ENCODE assay signal across 8 cellular contexts in the genomic region with DNA sequence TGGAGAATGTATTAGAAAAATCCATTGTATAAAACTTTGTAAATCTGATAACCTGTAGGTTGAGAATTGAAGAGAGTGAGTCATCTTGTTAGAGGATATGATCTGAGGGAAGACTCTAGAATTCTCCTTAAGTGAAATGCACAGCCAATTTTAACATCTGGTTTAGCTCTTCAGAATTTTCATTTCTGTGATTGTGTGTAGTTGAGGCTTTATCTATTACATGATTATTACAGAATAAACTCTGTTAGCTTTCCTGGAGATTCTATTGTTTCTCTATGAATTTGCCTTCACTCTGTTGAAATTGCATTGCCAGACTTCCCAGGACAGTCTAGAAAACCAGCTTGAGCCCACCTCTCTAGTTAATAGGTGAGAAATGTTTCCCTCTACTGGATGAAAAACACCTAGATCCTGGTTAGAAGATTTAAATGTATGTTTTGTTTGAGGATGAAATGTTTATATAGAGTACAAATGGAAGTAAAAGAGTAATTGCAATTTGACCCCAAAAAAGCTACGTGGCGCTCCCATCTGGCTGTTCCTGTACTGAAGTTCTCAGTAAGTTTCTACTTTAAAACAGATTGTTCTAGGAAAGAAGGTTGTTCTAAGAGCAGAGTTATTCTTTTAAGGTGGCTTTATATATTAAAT. TPM values are rescaled to one million over a fixed set of nuclear protein-coding genes. Genes with fewer than 3 reads are reported as not detected.
A peak's percentile ranks its signal among the peaks of the same experiment; 100 is the strongest.
DNase-seq lines count a peak whose midpoint lies in the region; ATAC-seq, FAIRE-seq and TF ChIP-seq lines count a peak whose summit lies in the region.

No MANE protein-coding gene starts in this region.

- CTCF ChIA-PET in HepG2 (lab: Yijun Ruan, JAX; ENCODE audit: low intra/inter-chr PET ratio, low total read pairs): interaction anchor here (1.4 kb wide), 1 partner anchor 393 kb away, joined by 5 read pairs; no protein-coding TSS in a partner anchor

- H3K4me3 ChIP-seq in MM.1S (ENCODE audit: low read length): peak overlapping the region; percentile 77
- peak overlapping the region; percentile 78 to 88 (median 80); a peak in 5 of 6 replicates for H3K4me3 ChIP-seq in HepG2 (replicated peaks in 1 of 3; ENCODE audit: insufficient read depth in 1 of 3, low read depth in 2 of 3, low read length in 3 of 3)
- H3K4me3 ChIP-seq in aorta (ENCODE audit: low read length in 2 of 2): peak overlapping the region; percentile 100

- no TSS peak for BruUV-seq in HepG2 (replicated peaks; lab: Mats Ljungman, UMichigan)

- peak overlapping the region; percentile 89 for H3K4me2 ChIP-seq in MM.1S (ENCODE audit: low read depth, low read length)
- peak overlapping the region; percentile 64 for H3K4me2 ChIP-seq in HepG2 (ENCODE audit: low read depth, low read length)

- H3K9ac ChIP-seq in MM.1S (ENCODE audit: low read length): peak overlapping the region; percentile 86; the same call in 1 of the 2 replicates
- H3K9ac ChIP-seq in HepG2 (ENCODE audit: insufficient read depth, low read depth, low read length): peak overlapping the region; percentile 81

- peak; percentile 44; the same call in 1 of the 2 replicates for TF ChIP-seq RAD21 in HepG2 (CRISPR knock-in tag; IDR thresholded peaks at IDR 0.05)

- TF ChIP-seq EP300 in HepG2 (IDR thresholded peaks at IDR 0.05; ENCODE audit: low read depth in 2 of 2, low read length in 2 of 2) (no peak), HepG2 (CRISPR knock-in tag; IDR thresholded peaks at IDR 0.05; ENCODE audit: borderline replicate concordance) (no peak)

- no peaks in the 10 kb centered on the region for H3K27me3 ChIP-seq in MM.1S (replicated peaks; ENCODE audit: insufficient read depth, low read length)
- H3K27me3 ChIP-seq in HepG2 (ENCODE audit: control insufficient read depth in 1 of 2, insufficient read depth in 2 of 2, low read length in 2 of 2): no peaks in the 10 kb centered on the region; a peak in 1 of 5 replicates
- H3K27me3 ChIP-seq in aorta (ENCODE audit: control insufficient read depth in 1 of 2, insufficient read depth in 2 of 2, low read length in 1 of 2): no peaks in the 10 kb centered on the region

- peak overlapping the region; percentile 61; the same call in 1 of the 2 replicates for H3K27ac ChIP-seq in MM.1S (ENCODE audit: low read length)
- H3K27ac ChIP-seq in HepG2 (ENCODE audit: extremely low read length, insufficient read depth, low read length): peak overlapping the region; percentile 64
- no peak overlapping the region for H3K27ac ChIP-seq in aorta (ENCODE audit: low read depth in 1 of 2, low read length in 2 of 2)

- in situ Hi-C loops in HepG2 (cut with HindIII; ENCODE audit: extremely low pct_ligation_motif_present, low pct_unique_long_range_greater_than_20kb): loop anchor here (25.0 kb wide), 1 partner anchor 243 kb away; no protein-coding TSS in a partner anchor

- TF ChIP-seq POLR2A in HepG2 (IDR thresholded peaks at IDR 0.05; ENCODE audit: insufficient read depth in 1 of 2, low read depth in 2 of 2, low read length in 2 of 2): no peak

- WGBS in HepG2 (ENCODE audit: low lambda C conversion rate): 4% methylated on average over 2 of the region's 2 CpGs
- WGBS in aorta, 2 donors: 9 to 13% methylated on average over 2 of the region's 2 CpGs

- intact Hi-C loops in HepG2 (cut with micrococcal nuclease; ENCODE audit: unreplicated experiment): loop anchor here (5.0 kb wide), 1 partner anchor 373 kb away; no protein-coding TSS in a partner anchor
- intact Hi-C loops in aorta (cut with DNase I): no loop called here

- ATAC-seq in HepG2 (no peak), aorta (ENCODE audit: low FRiP score) (no peak), GM21360 (IDR thresholded peaks at IDR 0.05; ENCODE audit: unreplicated experiment) (no peak), GM21737 (IDR thresholded peaks at IDR 0.05; ENCODE audit: unreplicated experiment) (no peak)

- H3F3A ChIP-seq in MM.1S (ENCODE audit: insufficient read depth, low read length): no peaks in the 10 kb centered on the region

- FAIRE-seq in HepG2 (lab: Jason Lieb, UNC): no peak

- TF ChIP-seq CTCF in MM.1S (IDR thresholded peaks at IDR 0.05; ENCODE audit: low read length) (peak; percentile 55), HepG2 (CRISPR knock-in tag; IDR thresholded peaks at IDR 0.05) (peak; percentile 35)

- DNase-seq in GM03348 (ENCODE audit: low spot score) (peak; percentile 30), MM.1S (peak; percentile 39), amniotic stem cell (lab: John Stamatoyannopoulos, UW) (peak; percentile 11), HepG2 (ENCODE audit: low spot score) (peak; percentile 43), aorta (no peak)
- DNase-seq in activated CD4-positive, alpha-beta T cell treated with anti-CD3 and anti-CD28 coated beads for 1 hour: no peak

- peaks cover 74% of the 10 kb centered on the region for H3K79me2 ChIP-seq in MM.1S (ENCODE audit: low read length)
- H3K79me2 ChIP-seq in HepG2 (ENCODE audit: insufficient read depth, low read length): peaks cover 92% of the 10 kb centered on the region

- no peaks in the 10 kb centered on the region for H3K9me3 ChIP-seq in MM.1S (replicated peaks; ENCODE audit: insufficient read depth, low read length)
- H3K9me3 ChIP-seq in HepG2 (ENCODE audit: low read length): no peaks in the 10 kb centered on the region
- no peaks in the 10 kb centered on the region for H3K9me3 ChIP-seq in aorta (ENCODE audit: control insufficient read depth, low read length)

- no peak overlapping the region for H2AFZ ChIP-seq in MM.1S (ENCODE audit: low read length)
- no peak overlapping the region for H2AFZ ChIP-seq in HepG2 (ENCODE audit: low read length)

- no peaks in the 10 kb centered on the region for H3K9me2 ChIP-seq in MM.1S (replicated peaks; ENCODE audit: insufficient read depth, low read length)

- POLR2A ChIA-PET in HepG2 (lab: Yijun Ruan, JAX): interaction anchor here (1.0 kb wide), 1 partner anchor 246 kb away, joined by 3 read pairs; no protein-coding TSS in a partner anchor

- H3K4me1 ChIP-seq in MM.1S (ENCODE audit: low read length) (peaks cover 8% of the 10 kb centered on the region; the same call in 1 of the 2 replicates), HepG2 (ENCODE audit: insufficient read depth, low read length) (peaks cover 50% of the 10 kb centered on the region), aorta (ENCODE audit: control insufficient read depth in 1 of 2, insufficient read depth in 2 of 2, low read length in 2 of 2) (peaks cover 0 to 2% of the 10 kb centered on the region in 2 donors)

- H3K36me3 ChIP-seq in MM.1S (replicated peaks; ENCODE audit: insufficient read depth, low read length): no peaks in the 10 kb centered on the region
- peaks cover 8 to 20% of the 10 kb centered on the region in 2 experiments; a peak in 4 of 5 replicates for H3K36me3 ChIP-seq in HepG2 (replicated peaks in 1 of 2; ENCODE audit: control insufficient read depth in 1 of 2, insufficient read depth in 2 of 2, low read length in 2 of 2)
- H3K36me3 ChIP-seq in aorta (ENCODE audit: control insufficient read depth in 1 of 2, insufficient read depth in 2 of 2, low read length in 1 of 2): no peaks in the 10 kb centered on the region

- H4K20me1 ChIP-seq in MM.1S (ENCODE audit: insufficient read depth, low read length): peaks cover 8% of the 10 kb centered on the region; the same call in 1 of the 2 replicates
- peaks cover 60% of the 10 kb centered on the region for H4K20me1 ChIP-seq in HepG2 (ENCODE audit: insufficient read depth, low read length)

TF ChIP-seq in HepG2, 621 proteins besides CTCF, POLR2A, EP300 and RAD21 (continues in another document):
- TF ChIP-seq XRCC5 (optimal IDR thresholded peaks at IDR 0.05; ENCODE audit: low read length): no peak
- TF ChIP-seq STAG1 (CRISPR knock-in tag; IDR thresholded peaks at IDR 0.05): peak; percentile 51

RNA-seq across cellular contexts. Expression of a gene that starts 2.9 kb away (rescaled TPM):
- total RNA-seq in HepG2 (2016; rRNA removed; fragmentation: Illumina TruSeq; extraction: Trizol): 70.1 and 94.9 TPM in 2 replicates
- total RNA-seq in HepG2 (2016; cell fraction: cytosol; rRNA removed; fragmentation: Illumina TruSeq; extraction: Trizol; ENCODE audit: low read depth): 9.2 and 11.1 TPM in 2 replicates
- total RNA-seq in HepG2 (2016; cell fraction: insoluble cytoplasmic fraction; rRNA removed; fragmentation: Illumina TruSeq; extraction: Trizol): 73.4 and 86.7 TPM in 2 replicates
- total RNA-seq in HepG2 (2016; cell fraction: membrane; rRNA removed; fragmentation: Illumina TruSeq; extraction: Trizol): 63.9 and 68.4 TPM in 2 replicates
- 56.8 and 60.7 TPM in 2 replicates for total RNA-seq in HepG2 (2016; cell fraction: nucleus; rRNA removed; fragmentation: Illumina TruSeq; extraction: Trizol)
- polyA plus RNA-seq in HepG2 (2011; rRNA removed): 25.8 and 37.3 TPM in 2 replicates
- 17.4 and 24.1 TPM in 2 replicates for polyA plus RNA-seq in HepG2 (2011; cell fraction: cytosol; rRNA removed)
- 7.0 and 9.4 TPM in 2 replicates for polyA plus RNA-seq in HepG2 (2011; cell fraction: nucleus; rRNA removed)
- 38.9 and 48.2 TPM in 2 replicates for polyA plus RNA-seq in HepG2 (2012)
- 8.6 and 16.4 TPM in 2 replicates for polyA plus RNA-seq in HepG2 (2016; cell fraction: cytosol; fragmentation: Illumina TruSeq; extraction: Trizol; ENCODE audit: low read depth)
- polyA plus RNA-seq in HepG2 (2016; cell fraction: insoluble cytoplasmic fraction; fragmentation: Illumina TruSeq; extraction: Trizol; ENCODE audit: low read depth): 138 and 142 TPM in 2 replicates
- 51.0 and 63.1 TPM in 2 replicates for polyA plus RNA-seq in HepG2 (2016; cell fraction: membrane; fragmentation: Illumina TruSeq; extraction: Trizol; ENCODE audit: low read depth)
- 102 and 103 TPM in 2 replicates for polyA plus RNA-seq in HepG2 (2016; cell fraction: nucleus; fragmentation: Illumina TruSeq; extraction: Trizol; ENCODE audit: insufficient read depth, low read depth)
- polyA minus RNA-seq in HepG2 (2011; rRNA and poly(A)+ RNA removed; ENCODE audit: low replicate concordance): 7.4 and 17.4 TPM in 2 replicates
- polyA minus RNA-seq in HepG2 (2011; cell fraction: cytosol; rRNA and poly(A)+ RNA removed): 36.7 and 37.5 TPM in 2 replicates
- polyA minus RNA-seq in HepG2 (2011; cell fraction: nucleus; rRNA and poly(A)+ RNA removed): 27.8 and 32.6 TPM in 2 replicates
- total RNA-seq in aorta: 100 to 1,000 TPM in 1 of 2 donors, 10 to 100 TPM in 1; 52.5 to 101 TPM
- 10 to 100 TPM; 47.3 to 78.8 TPM for polyA plus RNA-seq in aorta

Comparison
In these comparisons a context has a peak if more than half of its experiments do, and no peak if none do; other contexts are left out.
1. DNase-seq: peak in GM03348 (single experiment), MM.1S (single experiment), amniotic stem cell (single experiment) and HepG2 (single experiment); none in aorta (0 of 2) and activated CD4-positive, alpha-beta T cell treated with anti-CD3 and anti-CD28 coated beads for 1 hour (single experiment).
2. H3K27ac ChIP-seq: peak in MM.1S (single experiment) and HepG2 (single experiment); none in aorta (0 of 2).
3. Peak in every context shown above with its lines, with median percentiles within 50 percentile points of each other: H3K4me3 ChIP-seq.